Comparison of ENCODE assay signal across 9 cellular contexts in genomic region chr4:119300388-119301131, GRCh38. TPM values are rescaled to one million over a fixed set of nuclear protein-coding genes. Genes with fewer than 3 reads are reported as not detected.
DNase-seq lines count a peak whose midpoint lies in the region; ATAC-seq, FAIRE-seq and TF ChIP-seq lines count a peak whose summit lies in the region.
"Had no signal": no experiment of that assay in that cellular context is flagged by ENCODE, and none has a peak within 500 bp of the region (broad histone marks: within the 10 kb centered on the region; RNA-seq: fewer than 3 reads in every experiment).

No MANE protein-coding gene starts in this region.

- peak; percentile 98 for ATAC-seq in HG03457 (IDR thresholded peaks at IDR 0.05; ENCODE audit: unreplicated experiment)

- CTCF ChIA-PET in AG04450 (lab: Charles Lee): interaction anchor here (1.1 to 3.0 kb wide), 6 partner anchors 14 to 320 kb away, joined by 3 to 14 read pairs (median 4); no protein-coding TSS in a partner anchor

- peak; percentile 22 for TF ChIP-seq CTCF in AG04450 (IDR thresholded peaks at IDR 0.05; ENCODE audit: low read depth, low read length)

- H3K36me3 ChIP-seq in duodenal mucosa (ENCODE audit: control insufficient read depth in 1 of 2, insufficient read depth in 2 of 2, low read length in 2 of 2): peaks cover 4 to 8% of the 10 kb centered on the region in 2 donors

- H3K9me3 ChIP-seq in AG04450 (ENCODE audit: control insufficient read depth, insufficient read depth, low read length) (no peaks in the 10 kb centered on the region), duodenal mucosa (ENCODE audit: control insufficient read depth in 1 of 2, low read length in 2 of 2) (no peaks in the 10 kb centered on the region)

- H3K4me3 ChIP-seq in AG04450 (ENCODE audit: low read depth, low read length) (peak overlapping the region; percentile 93), duodenal mucosa (ENCODE audit: low read depth in 1 of 2, low read length in 2 of 2) (peak overlapping the region; percentile 98 to 100)

- peak overlapping the region; percentile 98 to 100 for H3K9ac ChIP-seq in duodenal mucosa (ENCODE audit: low read depth in 1 of 2, low read length in 2 of 2)

- POLR2A ChIA-PET in AG04450 (lab: Yijun Ruan, JAX): interaction anchor here (0.6 to 1.5 kb wide), 6 partner anchors 23 to 331 kb away, joined by 3 to 8 read pairs (median 4); partner anchors contain the start of gene USP53

- H3K4me1 ChIP-seq in duodenal mucosa (ENCODE audit: control insufficient read depth in 1 of 2, insufficient read depth in 2 of 2, low read length in 2 of 2): peaks cover 15 to 16% of the 10 kb centered on the region in 2 donors

- peak; percentile 90 for FAIRE-seq in GM19239 (lab: Jason Lieb, UNC)
- FAIRE-seq: TTC549 had no signal

- DNase-seq in AG04450 (ENCODE audit: low read depth, low spot score) (peak; percentile 78), GM19239 (ENCODE audit: insufficient read length, low spot score) (peak; percentile 61), medulla oblongata (ENCODE audit: extremely low spot score) (peak; percentile 91), hypothalamus (lab: John Stamatoyannopoulos, UW) (no peak)
- peak; percentile 89 for DNase-seq in activated CD4-positive, alpha-beta T cell treated with anti-CD3 and anti-CD28 coated beads for 4 hours
- peak; percentile 88 for DNase-seq in stimulated activated CD8-positive, alpha-beta memory T cell treated with anti-CD3 and anti-CD28 coated beads, Interleukin-12 subunit alpha, Interleukin-12 subunit beta, amount 100 ng/mL, for 4 hours (ENCODE audit: low read depth)

- H3K27ac ChIP-seq in AG04450 (ENCODE audit: low read depth, low read length) (peak overlapping the region; percentile 95), duodenal mucosa (ENCODE audit: low read depth, low read length) (peak overlapping the region; percentile 97)

- H3K27me3 ChIP-seq in AG04450 (ENCODE audit: control insufficient read depth, insufficient read depth, low read length): no peaks in the 10 kb centered on the region
- H3K27me3 ChIP-seq in duodenal mucosa (ENCODE audit: control insufficient read depth in 1 of 2, insufficient read depth in 2 of 2, low read length in 2 of 2): no peaks in the 10 kb centered on the region

RNA-seq across cellular contexts. Expression of gene FABP2, which starts 21.4 kb away (rescaled TPM):
- not detected in 2 replicates for polyA plus RNA-seq in AG04450 (2011; rRNA removed)
- polyA minus RNA-seq in AG04450 (2011; rRNA and poly(A)+ RNA removed): not detected in 2 replicates

Comparison
In these comparisons a context has a peak if more than half of its experiments do, and no peak if none do; other contexts are left out.
1. DNase-seq: peak in AG04450 (single experiment), GM19239 (single experiment), activated CD4-positive, alpha-beta T cell treated with anti-CD3 and anti-CD28 coated beads for 4 hours (2 of 2), medulla oblongata (single experiment) and stimulated activated CD8-positive, alpha-beta memory T cell treated with anti-CD3 and anti-CD28 coated beads, Interleukin-12 subunit alpha, Interleukin-12 subunit beta, amount 100 ng/mL, for 4 hours (single experiment); none in hypothalamus (0 of 51).